Comparison of ENCODE assay signal across 8 cellular contexts in genomic region chr18:13381907-13382682, GRCh38.
DNase-seq lines count a peak whose midpoint lies in the region; ATAC-seq and TF ChIP-seq lines count a peak whose summit lies in the region.

No MANE protein-coding gene starts in this region.

- peaks cover 0 to 66% of the 10 kb centered on the region in 2 donors for H3K4me1 ChIP-seq in right atrium auricular region

- TF ChIP-seq CTCF in astrocyte of the cerebellum (IDR thresholded peaks at IDR 0.05; ENCODE audit: low read depth, low read length, missing control alignments) (no peak), right atrium auricular region (IDR thresholded peaks at IDR 0.05) (no peak), retinal pigment epithelial cell (conservative IDR thresholded peaks at IDR 0.05; ENCODE audit: low read depth, low read length) (no peak)

- peak overlapping the region; percentile 94 for H3K27ac Mint-ChIP-seq in activated naive CD4-positive, alpha-beta T cell treated with anti-CD3 and anti-CD28 coated beads for 36 hours

- peak overlapping the region; percentile 71 for H3K4me3 Mint-ChIP-seq in activated naive CD4-positive, alpha-beta T cell treated with anti-CD3 and anti-CD28 coated beads for 36 hours

- H3K9me3 ChIP-seq in right atrium auricular region, result no peaks in the 10 kb centered on the region

- peak; percentile 54 for DNase-seq in activated naive CD4-positive, alpha-beta T cell treated with anti-CD3 and anti-CD28 coated beads for 36 hours
- DNase-seq in activated naive CD4-positive, alpha-beta T cell treated with anti-CD3 and anti-CD28 coated beads, Interleukin-2, amount 50 U/mL, for 16 hours, result no peak
- peak; percentile 63 for DNase-seq in NCI-H2196 (lab: John Stamatoyannopoulos, UW; ENCODE audit: unreplicated experiment)
- no peak for DNase-seq in astrocyte of the cerebellum (ENCODE audit: low read depth)
- peak; percentile 78 for DNase-seq in right atrium auricular region (ENCODE audit: low spot score)
- no peak for DNase-seq in retinal pigment epithelial cell (ENCODE audit: low read depth)
- DNase-seq in OCI-M1 (lab: John Stamatoyannopoulos, UW), result no peak

- H3K27me3 Mint-ChIP-seq in activated naive CD4-positive, alpha-beta T cell treated with anti-CD3 and anti-CD28 coated beads for 36 hours (ENCODE audit: low read depth), result no peaks in the 10 kb centered on the region

- in situ Hi-C loops in astrocyte of the cerebellum (cut with HindIII; ENCODE audit: low sequenced_read_pairs), result no loop called here

- ATAC-seq in GM19467 (IDR thresholded peaks at IDR 0.05; ENCODE audit: unreplicated experiment), result no peak

- intact Hi-C loops in activated naive CD4-positive, alpha-beta T cell treated with anti-CD3 and anti-CD28 coated beads for 36 hours (cut with micrococcal nuclease), result loop anchor here (1.0 to 2.0 kb wide), 4 partner anchors 29 to 543 kb away; no protein-coding TSS in a partner anchor

- H3K9me3 Mint-ChIP-seq in activated naive CD4-positive, alpha-beta T cell treated with anti-CD3 and anti-CD28 coated beads for 36 hours, result no peaks in the 10 kb centered on the region

- peak overlapping the region; percentile 75 to 80 for H3K27ac ChIP-seq in right atrium auricular region

- CTCF ChIA-PET in activated naive CD4-positive, alpha-beta T cell treated with anti-CD3 and anti-CD28 coated beads for 36 hours (lab: Charles Lee), result interaction anchor here (1.0 to 2.7 kb wide), 3 partner anchors 93 to 230 kb away, joined by 3 to 11 read pairs (median 3); no protein-coding TSS in a partner anchor

- peaks cover 71% of the 10 kb centered on the region for H3K4me1 Mint-ChIP-seq in activated naive CD4-positive, alpha-beta T cell treated with anti-CD3 and anti-CD28 coated beads for 36 hours (ENCODE audit: low read depth)

- no peaks in the 10 kb centered on the region for H3K36me3 Mint-ChIP-seq in activated naive CD4-positive, alpha-beta T cell treated with anti-CD3 and anti-CD28 coated beads for 36 hours (ENCODE audit: low read depth)

- no peaks in the 10 kb centered on the region for H3K27me3 ChIP-seq in right atrium auricular region

- H3K4me3 ChIP-seq in astrocyte of the cerebellum (ENCODE audit: low read depth, low read length) (peak overlapping the region; percentile 9), right atrium auricular region (peak overlapping the region in 1 of 2 donors; percentile 30), retinal pigment epithelial cell (ENCODE audit: low read length) (peak overlapping the region; percentile 27)

- H3K36me3 ChIP-seq in right atrium auricular region, result no peaks in the 10 kb centered on the region

Comparison
In these comparisons a context has a peak if more than half of its experiments do, and no peak if none do; other contexts are left out.
1. DNase-seq: peak in activated naive CD4-positive, alpha-beta T cell treated with anti-CD3 and anti-CD28 coated beads for 36 hours (single experiment), NCI-H2196 (single experiment) and right atrium auricular region (single experiment); none in activated naive CD4-positive, alpha-beta T cell treated with anti-CD3 and anti-CD28 coated beads, Interleukin-2, amount 50 U/mL, for 16 hours (single experiment), astrocyte of the cerebellum (single experiment), retinal pigment epithelial cell (single experiment) and OCI-M1 (single experiment).